8 cellular contexts compared by ENCODE assay signal in the genomic region with DNA sequence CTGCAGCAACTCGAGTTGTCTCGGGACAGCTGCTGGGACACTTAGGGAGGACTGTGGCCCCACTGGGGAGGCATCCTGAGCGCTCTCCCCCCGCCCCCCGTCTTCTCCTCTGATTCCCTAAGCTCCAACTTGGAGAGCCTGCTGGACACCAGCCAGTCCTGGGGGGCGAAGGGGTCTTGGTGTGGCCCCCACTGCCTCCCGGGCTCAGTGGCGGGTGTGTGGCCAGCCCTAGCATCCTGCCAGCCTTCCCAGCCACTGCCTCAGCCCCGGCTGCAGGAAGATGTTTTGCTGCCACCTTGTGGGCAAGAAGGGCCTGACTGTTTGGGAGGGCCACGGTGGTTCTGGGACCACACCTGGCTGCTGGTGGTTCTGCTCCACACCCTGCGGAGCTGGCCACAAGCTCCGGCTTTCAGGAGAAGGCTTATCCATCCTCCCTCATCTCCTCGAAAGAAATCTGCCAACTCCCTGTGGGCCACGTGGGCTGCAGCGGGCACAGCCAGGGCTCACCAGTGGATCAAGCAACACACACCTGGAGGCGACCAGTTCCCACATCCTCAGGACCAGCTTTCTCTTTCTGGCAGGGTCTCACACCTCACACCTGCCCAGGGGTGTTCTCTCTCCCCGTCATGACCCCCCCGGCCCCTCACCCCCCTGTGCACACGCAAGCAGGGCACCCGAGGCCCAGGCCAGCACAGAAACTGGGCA. TPM values are rescaled to one million over a fixed set of nuclear protein-coding genes. Genes with fewer than 3 reads are reported as not detected.
DNase-seq lines count a peak whose midpoint lies in the region; ATAC-seq and TF ChIP-seq lines count a peak whose summit lies in the region.

No MANE protein-coding gene starts in this region.

- no peak for TF ChIP-seq EP300 in Ishikawa (IDR thresholded peaks at IDR 0.05; ENCODE audit: borderline replicate concordance)

- H3K4me1 Mint-ChIP-seq in activated naive CD8-positive, alpha-beta T cell treated with anti-CD3 and anti-CD28 coated beads, Interleukin-2, amount 50 U/mL, for 24 hours, result peaks cover 4% of the 10 kb centered on the region

- H3K27me3 Mint-ChIP-seq in activated naive CD8-positive, alpha-beta T cell treated with anti-CD3 and anti-CD28 coated beads, Interleukin-2, amount 50 U/mL, for 24 hours, result peaks cover 9% of the 10 kb centered on the region

- peak; percentile 65 for ATAC-seq in GM21367 (IDR thresholded peaks at IDR 0.05; ENCODE audit: unreplicated experiment)
- ATAC-seq in activated naive CD8-positive, alpha-beta T cell treated with anti-CD3 and anti-CD28 coated beads, Interleukin-2, amount 50 U/mL, for 24 hours, result peak; percentile 80
- ATAC-seq in left cardiac atrium, result peak; percentile 74 to 78
- peak; percentile 89 for ATAC-seq in sciatic nerve

- peak; percentile 89 for TF ChIP-seq RAD21 in Ishikawa (IDR thresholded peaks at IDR 0.05; ENCODE audit: low read depth)

- no peaks in the 10 kb centered on the region for H3K36me3 Mint-ChIP-seq in activated naive CD8-positive, alpha-beta T cell treated with anti-CD3 and anti-CD28 coated beads, Interleukin-2, amount 50 U/mL, for 24 hours (ENCODE audit: low read depth)

- peak; percentile 46 for DNase-seq in DMS153 treated with DMSO at 0.1 percent for 48 hours (lab: John Stamatoyannopoulos, UW; ENCODE audit: unreplicated experiment)
- peak; percentile 69 for DNase-seq in T follicular helper cell (ENCODE audit: low read depth)
- DNase-seq in activated naive CD8-positive, alpha-beta T cell treated with anti-CD3 and anti-CD28 coated beads, Interleukin-2, amount 50 U/mL, for 24 hours, result peak; percentile 80
- peak; percentile 83 for DNase-seq in left cardiac atrium
- DNase-seq in sciatic nerve (ENCODE audit: low spot score), result peak; percentile 89
- DNase-seq in GOT3 (lab: John Stamatoyannopoulos, UW), result no peak

- intact Hi-C loops in left cardiac atrium (cut with DNase I), result loop anchor here in 1 of 2 donors (1.0 kb wide), 1 partner anchor 83 kb away; the partner anchor contains the start of gene ABCB8
- intact Hi-C loops in sciatic nerve (cut with DNase I), result loop anchor here (10.0 kb wide), 1 partner anchor 66 kb away; the partner anchor contains the start of gene ASIC3

- no peaks in the 10 kb centered on the region for H3K9me3 Mint-ChIP-seq in activated naive CD8-positive, alpha-beta T cell treated with anti-CD3 and anti-CD28 coated beads, Interleukin-2, amount 50 U/mL, for 24 hours

- no peak overlapping the region for H3K27ac Mint-ChIP-seq in activated naive CD8-positive, alpha-beta T cell treated with anti-CD3 and anti-CD28 coated beads, Interleukin-2, amount 50 U/mL, for 24 hours

- no peak overlapping the region for H3K4me3 Mint-ChIP-seq in activated naive CD8-positive, alpha-beta T cell treated with anti-CD3 and anti-CD28 coated beads, Interleukin-2, amount 50 U/mL, for 24 hours

TF ChIP-seq in Ishikawa, 13 proteins besides CTCF, POLR2A, EP300 and RAD21:
- TF ChIP-seq, protein P1, sequence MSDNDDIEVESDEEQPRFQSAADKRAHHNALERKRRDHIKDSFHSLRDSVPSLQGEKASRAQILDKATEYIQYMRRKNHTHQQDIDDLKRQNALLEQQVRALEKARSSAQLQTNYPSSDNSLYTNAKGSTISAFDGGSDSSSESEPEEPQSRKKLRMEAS (IDR thresholded peaks at IDR 0.05), result peak; percentile 32; the same call in 1 of the 2 replicates
- TF ChIP-seq TCF12 (IDR thresholded peaks at IDR 0.05; ENCODE audit: low read depth) (no peak), ZBTB7A (IDR thresholded peaks at IDR 0.05; ENCODE audit: low read depth) (0 out of 2 replicates have a peak, but pooled peaks have one; percentile 32)
TF ChIP-seq in Ishikawa: peak in this region for 2.

RNA-seq across cellular contexts. Expression of gene AGAP3, which starts 24.8 kb away (rescaled TPM):
- total RNA-seq in left cardiac atrium, result 10 to 100 TPM; 53.0 to 61.5 TPM
- 99.7 TPM for total RNA-seq in sciatic nerve

RNA-seq across cellular contexts. Expression of gene TMUB1, which starts 27.8 kb away (rescaled TPM):
- 10 to 100 TPM; 36.3 to 37.9 TPM for total RNA-seq in left cardiac atrium
- 27.8 TPM for total RNA-seq in sciatic nerve

RNA-seq across cellular contexts. Expression of gene FASTK, which starts 30.5 kb away (rescaled TPM):
- total RNA-seq in left cardiac atrium (10 to 100 TPM; 62.9 to 73.2 TPM), sciatic nerve (57.9 TPM)

RNA-seq across cellular contexts. Expression of gene SLC4A2, which starts 51.7 kb away (rescaled TPM):
- total RNA-seq in left cardiac atrium (100 to 1,000 TPM in 1 of 2 donors, 10 to 100 TPM in 1; 71.6 to 107 TPM), sciatic nerve (87.5 TPM)

RNA-seq across cellular contexts. Expression of gene CDK5, which starts 53.4 kb away (rescaled TPM):
- 1 to 10 TPM; 5.1 to 7.8 TPM for total RNA-seq in left cardiac atrium
- 5.7 TPM for total RNA-seq in sciatic nerve
